Comparison of ENCODE assay signal across 14 cellular contexts in the genomic region with DNA sequence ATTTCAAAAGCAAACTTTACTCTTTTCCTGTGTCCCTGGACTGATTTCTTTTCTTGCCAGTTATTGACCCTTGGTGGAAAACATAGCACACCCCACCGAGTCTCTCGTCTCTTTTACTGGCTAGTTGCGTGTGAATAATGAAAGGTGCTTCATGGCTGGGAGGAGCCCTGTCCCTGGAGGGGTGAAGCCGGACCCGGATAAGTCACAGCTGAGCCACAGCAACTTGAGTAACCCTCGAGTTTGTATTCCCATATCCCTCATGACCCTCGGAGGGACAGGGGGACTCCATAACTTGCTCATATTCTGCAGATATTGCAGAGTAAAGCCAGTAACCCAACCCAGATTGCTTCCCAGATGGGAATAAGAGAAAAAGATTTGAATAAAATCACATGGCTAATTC.
"Had no signal": no experiment of that assay in that cellular context is flagged by ENCODE, and none has a peak within 500 bp of the region (broad histone marks: within the 10 kb centered on the region; RNA-seq: fewer than 3 reads in every experiment).

No MANE protein-coding gene starts in this region.

- H3K4me3 ChIP-seq: heart right ventricle, prostate gland, SK-N-MC had no signal

- H3K4me1 ChIP-seq: prostate gland had no signal

- H3K4me1 Mint-ChIP-seq: activated B cell treated with CpG ODN at 0.5 μM for 24 hours had no signal

- H3K27ac ChIP-seq: heart right ventricle, prostate gland, SK-N-MC had no signal

- H3K27me3 Mint-ChIP-seq: activated naive CD8-positive, alpha-beta T cell had no signal

- H3K27ac Mint-ChIP-seq: activated B cell treated with CpG ODN at 0.5 μM for 24 hours; activated naive CD8-positive, alpha-beta T cell; mesothelial cell of epicardium; naive B cell had no signal

- H3K36me3 Mint-ChIP-seq: activated naive CD8-positive, alpha-beta T cell; mesothelial cell of epicardium; type B pancreatic cell had no signal

- DNase-seq: activated B cell treated with CpG ODN at 0.5 μM for 24 hours; activated CD4-positive, alpha-beta T cell treated with anti-CD3 and anti-CD28 coated beads, Interleukin-2, amount 50 U/mL, for 1 hour; activated T-cell treated with anti-CD3 and anti-CD28 coated beads, Interleukin-2, amount 50 U/mL, for 1 hour; naive B cell; stimulated activated CD4-positive, alpha-beta T cell treated with anti-CD3 and anti-CD28 coated beads, Interleukin-12 subunit alpha, Interleukin-12 subunit beta, amount 100 ng/mL, for 4 hours; stimulated activated naive CD4-positive, alpha-beta T cell; T-helper 1 cell had no signal

- H3K36me3 ChIP-seq: heart right ventricle, prostate gland had no signal

- H3K4me3 Mint-ChIP-seq: activated B cell treated with CpG ODN at 0.5 μM for 24 hours; activated naive CD8-positive, alpha-beta T cell; mesothelial cell of epicardium; naive B cell; type B pancreatic cell had no signal

- H3K9me3 ChIP-seq: heart right ventricle, prostate gland had no signal

- H3K27me3 ChIP-seq: heart right ventricle had no signal

- FAIRE-seq: bronchial epithelial cell had no signal

- H3K9me3 Mint-ChIP-seq: activated B cell treated with CpG ODN at 0.5 μM for 24 hours, mesothelial cell of epicardium, type B pancreatic cell had no signal
